12 cellular contexts compared by ENCODE assay signal in genomic region chr5:137567226-137567625, GRCh38.
A peak's percentile ranks its signal among the peaks of the same experiment; 100 is the strongest.
DNase-seq lines count a peak whose midpoint lies in the region; ATAC-seq and TF ChIP-seq lines count a peak whose summit lies in the region.
"Had no signal": no experiment of that assay in that cellular context is flagged by ENCODE, and none has a peak within 500 bp of the region (broad histone marks: within the 10 kb centered on the region; RNA-seq: fewer than 3 reads in every experiment).

No MANE protein-coding gene starts in this region.

- H3K27me3 ChIP-seq in cardiac muscle cell = no peaks in the 10 kb centered on the region

- H3K27ac Mint-ChIP-seq in progenitor cell of endocrine pancreas = peak overlapping the region; percentile 39

- no peaks in the 10 kb centered on the region for H3K36me3 Mint-ChIP-seq in progenitor cell of endocrine pancreas (ENCODE audit: insufficient read depth)

- no peaks in the 10 kb centered on the region for H3K9me3 Mint-ChIP-seq in progenitor cell of endocrine pancreas (ENCODE audit: low read depth)

- H3K4me3 ChIP-seq in cardiac muscle cell = no peak overlapping the region
- H3K4me3 ChIP-seq: A549 had no signal

- TF ChIP-seq CTCF in cardiac muscle cell (IDR thresholded peaks at IDR 0.05; ENCODE audit: low read depth, low read length) (no peak), progenitor cell of endocrine pancreas (IDR thresholded peaks at IDR 0.05; ENCODE audit: unreplicated experiment) (no peak)

- DNase-seq in cardiac muscle cell (ENCODE audit: low read depth in 1 of 2, low spot score in 1 of 2) (no peak), cardiac septum (ENCODE audit: low spot score) (no peak), NCI-H1092 treated with DMSO at 0.1 percent for 48 hours (lab: John Stamatoyannopoulos, UW) (peak; percentile 76), left ventricle myocardium superior (peak; percentile 33), progenitor cell of endocrine pancreas (ENCODE audit: low spot score, unreplicated experiment) (no peak), HPDE6-E6E7 (ENCODE audit: extremely low spot score) (no peak), NCI-H1930 (lab: John Stamatoyannopoulos, UW) (no peak)
- DNase-seq: DMS53, IMR-90 had no signal

- ATAC-seq in left ventricle myocardium superior (peak; percentile 77), HG02884 (IDR thresholded peaks at IDR 0.05; ENCODE audit: unreplicated experiment) (no peak)
- ATAC-seq: A549, HCT116 had no signal

- no peaks in the 10 kb centered on the region for H3K36me3 ChIP-seq in cardiac muscle cell

- intact Hi-C loops in cardiac septum (cut with DNase I) = loop anchor here (5.0 kb wide), 1 partner anchor 50 kb away; no protein-coding TSS in a partner anchor
- intact Hi-C loops in left ventricle myocardium superior (cut with micrococcal nuclease) = no loop called here

- peaks cover 15% of the 10 kb centered on the region for H3K4me1 ChIP-seq in cardiac muscle cell (ENCODE audit: low read depth)
- H3K4me1 ChIP-seq: A549 had no signal

- H3K4me3 Mint-ChIP-seq in progenitor cell of endocrine pancreas (ENCODE audit: low read depth) = no peak overlapping the region

- H3K27me3 Mint-ChIP-seq in progenitor cell of endocrine pancreas = peaks cover 7% of the 10 kb centered on the region

- H3K4me1 Mint-ChIP-seq in progenitor cell of endocrine pancreas (ENCODE audit: low read depth) = no peaks in the 10 kb centered on the region

- peak overlapping the region; percentile 47 for H3K27ac ChIP-seq in cardiac muscle cell
- H3K27ac ChIP-seq: A549 had no signal

- H3K9me3 ChIP-seq in cardiac muscle cell (ENCODE audit: low read depth) = no peaks in the 10 kb centered on the region
- H3K9me3 ChIP-seq: A549 had no signal

Comparison
In these comparisons a context has a peak if more than half of its experiments do, and no peak if none do; other contexts are left out.
1. DNase-seq: peak in NCI-H1092 treated with DMSO at 0.1 percent for 48 hours (single experiment) and left ventricle myocardium superior (single experiment); none in cardiac muscle cell (0 of 2), cardiac septum (single experiment), progenitor cell of endocrine pancreas (single experiment), HPDE6-E6E7 (single experiment) and NCI-H1930 (0 of 2).